In genomic region chr1:117886101-117886795, GRCh38 we compare ENCODE assay signal across 22 cellular contexts. TPM values are rescaled to one million over a fixed set of nuclear protein-coding genes. Genes with fewer than 3 reads are reported as not detected.
DNase-seq lines count a peak whose midpoint lies in the region; ATAC-seq and TF ChIP-seq lines count a peak whose summit lies in the region.
"Had no signal": no experiment of that assay in that cellular context is flagged by ENCODE, and none has a peak within 500 bp of the region (broad histone marks: within the 10 kb centered on the region; RNA-seq: fewer than 3 reads in every experiment).

No MANE protein-coding gene starts in this region.

- H2AFZ ChIP-seq in osteoblast (ENCODE audit: low read length), result no peak overlapping the region

- H3K79me2 ChIP-seq in osteoblast (ENCODE audit: insufficient read depth, low read length), result no peaks in the 10 kb centered on the region

- H3K4me1 ChIP-seq in osteoblast (ENCODE audit: insufficient read depth, low read length), result peaks cover 8% of the 10 kb centered on the region
- H3K4me1 ChIP-seq: gastrocnemius medialis, HAP-1, psoas muscle had no signal

- TF ChIP-seq CTCF in choroid plexus epithelial cell (conservative IDR thresholded peaks at IDR 0.05; ENCODE audit: low read depth, low read length) (no peak), osteoblast (IDR thresholded peaks at IDR 0.05; ENCODE audit: extremely low read depth, low read depth, low read length) (no peak)

- no peaks in the 10 kb centered on the region for H4K20me1 ChIP-seq in osteoblast (ENCODE audit: insufficient read depth, low read length)

- H3K36me3 ChIP-seq in osteoblast (ENCODE audit: insufficient read depth, low read length), result no peaks in the 10 kb centered on the region
- H3K36me3 ChIP-seq: HAP-1 had no signal

- peak; percentile 61 for DNase-seq in EH (ENCODE audit: low read depth)
- peak; percentile 25 for DNase-seq in LHCN-M2 (ENCODE audit: low read depth)
- peak; percentile 86 for DNase-seq in choroid plexus epithelial cell (ENCODE audit: low read depth)
- DNase-seq in osteoblast (ENCODE audit: insufficient read length, low spot score, missing footprints), result no peak
- DNase-seq in DMS 273 treated with DMSO at 0.1 percent for 48 hours (lab: John Stamatoyannopoulos, UW), result no peak
- no peak for DNase-seq in stimulated activated CD4-positive, alpha-beta T cell treated with anti-CD3 and anti-CD28 coated beads, Interleukin-1b, Interleukin-23, amount 100 ng/mL, for 48 hours
- DNase-seq in SW480 (ENCODE audit: low spot score), result no peak
- DNase-seq: activated CD4-positive, CD25-positive, alpha-beta regulatory T cell; activated effector memory CD4-positive, alpha-beta T cell treated with anti-CD3 and anti-CD28 coated beads, Interleukin-2, amount 50 U/mL, for 16 hours; body of pancreas; CD4-positive, alpha-beta memory T cell; DND-41; gastrocnemius medialis; NCI-H1048; NCI-H69; psoas muscle; stimulated activated CD4-positive, alpha-beta T cell treated with anti-CD3 and anti-CD28 coated beads, Interleukin-15, amount 100 ng/mL, for 24 hours; T-helper 2 cell had no signal

- peak overlapping the region; percentile 38 for H3K27ac ChIP-seq in osteoblast (ENCODE audit: low read depth, low read length)
- H3K27ac ChIP-seq: gastrocnemius medialis, psoas muscle had no signal

- no peaks in the 10 kb centered on the region for H3K9me3 ChIP-seq in osteoblast (ENCODE audit: low read depth, low read length)
- H3K9me3 ChIP-seq: body of pancreas, gastrocnemius medialis, HAP-1, psoas muscle had no signal

- H3K4me3 ChIP-seq in choroid plexus epithelial cell (ENCODE audit: low read depth, low read length) (no peak overlapping the region), osteoblast (ENCODE audit: insufficient read depth, low read length) (no peak overlapping the region)
- H3K4me3 ChIP-seq: body of pancreas, gastrocnemius medialis, HAP-1, lung, psoas muscle had no signal

- no peak for ATAC-seq in GM18511 (IDR thresholded peaks at IDR 0.05; ENCODE audit: unreplicated experiment)
- ATAC-seq: body of pancreas; gastrocnemius medialis; natural killer cell treated with Interleukin-12 subunit alpha and Interleukin-12 subunit beta and Interleukin-15 and Interleukin-18, amount 100 ng/mL, for 72 hours; psoas muscle had no signal

- H3K27me3 ChIP-seq in osteoblast (ENCODE audit: insufficient read depth, low read length), result no peaks in the 10 kb centered on the region
- H3K27me3 ChIP-seq: body of pancreas, gastrocnemius medialis had no signal

- no peak overlapping the region for H3K4me2 ChIP-seq in osteoblast (ENCODE audit: insufficient read depth, low read length)

RNA-seq across cellular contexts. Expression of gene GDAP2, which starts 43.2 kb away (rescaled TPM):
- total RNA-seq in LHCN-M2 (2014; rRNA removed) (13.9 and 17.9 TPM in 2 replicates), osteoblast (26.8 and 30.1 TPM in 2 replicates)
- polyA plus RNA-seq in LHCN-M2 (2012), result 6.2 TPM

RNA-seq across cellular contexts. Expression of gene WDR3, which starts 43.3 kb away (rescaled TPM):
- total RNA-seq in LHCN-M2 (2014; rRNA removed) (35.1 and 56.0 TPM in 2 replicates), osteoblast (9.1 and 11.2 TPM in 2 replicates)
- 10.1 TPM for polyA plus RNA-seq in LHCN-M2 (2012)

Comparison
In these comparisons a context has a peak if more than half of its experiments do, and no peak if none do; other contexts are left out.
1. DNase-seq: peak in EH (single experiment), LHCN-M2 (single experiment) and choroid plexus epithelial cell (single experiment); none in osteoblast (single experiment), DMS 273 treated with DMSO at 0.1 percent for 48 hours (single experiment), stimulated activated CD4-positive, alpha-beta T cell treated with anti-CD3 and anti-CD28 coated beads, Interleukin-1b, Interleukin-23, amount 100 ng/mL, for 48 hours (single experiment) and SW480 (single experiment).